In the genomic region with DNA sequence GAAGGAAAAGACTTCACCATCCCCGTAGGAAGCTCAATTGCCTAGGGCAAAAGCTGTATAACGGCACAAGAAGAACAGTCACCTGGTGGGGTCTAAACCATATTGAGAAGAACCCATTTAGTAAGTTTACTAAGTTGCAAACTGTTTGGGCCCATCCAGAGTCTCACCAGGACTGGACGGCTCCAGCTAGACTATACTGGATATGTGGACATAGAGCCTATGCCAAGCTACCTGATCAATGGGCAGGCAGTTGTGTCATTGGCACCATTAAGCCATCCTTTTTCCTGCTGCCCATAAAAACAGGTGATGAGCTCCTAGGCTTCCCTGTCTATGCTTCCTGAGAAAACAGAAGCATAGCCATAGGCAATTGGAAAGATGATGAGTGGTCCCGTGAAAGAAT, we compare ENCODE assay signal across 7 cellular contexts.
"Had no signal": no experiment of that assay in that cellular context is flagged by ENCODE, and none has a peak within 500 bp of the region (broad histone marks: within the 10 kb centered on the region; RNA-seq: fewer than 3 reads in every experiment).

No MANE protein-coding gene starts in this region.

- ATAC-seq: GM12878 had no signal

- FAIRE-seq: G401.6, GM12878, GM12891, GM12892, GM18507 had no signal

- H3K4me3 ChIP-seq: GM12878 had no signal

- DNase-seq: GDM1, GF-D8 had no signal
